ENCODE assay signal across 14 cellular contexts in the genomic region with DNA sequence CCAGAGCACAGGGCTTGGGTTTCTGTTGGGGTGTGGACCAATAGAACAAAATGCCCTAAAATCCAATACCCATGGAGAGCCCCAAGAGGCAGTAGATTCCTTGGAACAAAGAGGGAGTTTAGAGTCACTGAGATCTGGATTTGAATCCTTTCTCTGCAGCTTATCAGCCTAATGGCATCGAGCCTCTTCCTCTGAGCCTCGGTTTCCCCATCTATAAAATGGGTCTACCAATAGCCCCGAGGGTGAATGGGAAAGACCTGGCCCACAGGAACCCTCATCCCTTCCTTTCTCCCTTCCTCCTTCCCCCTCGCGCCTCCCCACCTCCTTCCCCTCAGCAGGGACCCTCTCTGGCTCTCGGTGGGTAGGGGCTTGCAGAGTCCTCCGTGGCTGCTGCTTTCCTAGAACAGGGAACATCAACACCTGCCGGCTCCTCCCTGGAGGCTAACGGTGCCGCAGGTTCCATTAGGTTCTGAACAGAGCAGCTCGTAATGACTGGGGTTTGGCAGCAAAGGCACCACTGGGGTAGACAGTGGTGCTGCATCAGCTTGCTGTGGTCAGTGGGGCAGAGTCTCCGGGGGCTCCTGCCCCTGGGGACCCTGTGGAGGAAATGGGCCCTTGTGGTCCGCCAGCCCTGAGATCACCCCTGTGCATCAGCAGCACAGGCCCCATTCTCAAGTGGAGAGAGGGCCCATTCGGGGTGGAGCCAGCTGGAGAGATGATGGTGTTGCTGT. TPM values are rescaled to one million over a fixed set of nuclear protein-coding genes. Genes with fewer than 3 reads are reported as not detected.
DNase-seq lines count a peak whose midpoint lies in the region; ATAC-seq and TF ChIP-seq lines count a peak whose summit lies in the region.
"Had no signal": no experiment of that assay in that cellular context is flagged by ENCODE, and none has a peak within 500 bp of the region (broad histone marks: within the 10 kb centered on the region; RNA-seq: fewer than 3 reads in every experiment).

No MANE protein-coding gene starts in this region.

- no peak overlapping the region for H2BK12ac ChIP-seq in neuronal stem cell (ENCODE audit: low read length)

- H2AFZ ChIP-seq in neuronal stem cell (ENCODE audit: low read length): no peak overlapping the region

- H3K4ac ChIP-seq in neuronal stem cell (ENCODE audit: low read length): no peak overlapping the region

- no CpG with 5 or more reads among the region's 14 CpGs for WGBS in neuronal stem cell (ENCODE audit: extremely low coverage in 2 of 2, insufficient read length in 2 of 2, insufficient replicate concordance in 1 of 2), 2 donors
- 89% methylated on average over 11 of the region's 14 CpGs for WGBS in prostate gland

- H2BK15ac ChIP-seq in neuronal stem cell (ENCODE audit: low read length): no peak overlapping the region

- H4K8ac ChIP-seq in neuronal stem cell (ENCODE audit: low read depth, low read length): no peak overlapping the region

- H3K27me3 ChIP-seq in BLaER1 treated with 17β-estradiol and CSF1 and Interleukin-3, amounts not matched to agents 10 nM and 100 nM: peaks cover 0 to 3% (median 0%) of the 10 kb centered on the region in 11 experiments; a peak in 1 of 22 replicates
- H3K27me3 ChIP-seq in neuronal stem cell (ENCODE audit: control insufficient read depth in 3 of 3, insufficient read depth in 3 of 3, low read depth in 1 of 3, low read length in 3 of 3): no peaks in the 10 kb centered on the region
- H3K27me3 ChIP-seq in prostate gland (replicated peaks; ENCODE audit: insufficient read depth): no peaks in the 10 kb centered on the region
- H3K27me3 ChIP-seq: ascending aorta, uterus had no signal

- H3K79me1 ChIP-seq in neuronal stem cell (ENCODE audit: low read depth, low read length): peaks cover 17% of the 10 kb centered on the region

- peak; percentile 70 for DNase-seq in NB4 (ENCODE audit: low read depth)
- DNase-seq in caudate nucleus (lab: John Stamatoyannopoulos, UW): no peak
- DNase-seq in neuronal stem cell (ENCODE audit: low spot score): no peak
- no peak for DNase-seq in prostate gland (ENCODE audit: low spot score)
- no peak for DNase-seq in NCI-H1694 treated with DMSO at 0.1 percent for 48 hours (lab: John Stamatoyannopoulos, UW)
- DNase-seq in NCI-H2029 treated with DMSO at 0.1 percent for 48 hours (lab: John Stamatoyannopoulos, UW): no peak
- DNase-seq: activated CD8-positive, alpha-beta T cell treated with anti-CD3 and anti-CD28 coated beads, Interleukin-2, amount 10 ng/mL, durations not matched to agents 7 days and 5 days; AML-193; NCI-H1417; nephron progenitor cell had no signal

- H3K9me3 ChIP-seq in BLaER1 treated with 17β-estradiol and CSF1 and Interleukin-3, amounts not matched to agents 10 nM and 100 nM (replicated peaks in 1 of 11): no peaks in the 10 kb centered on the region
- H3K9me3 ChIP-seq in neuronal stem cell (replicated peaks in 1 of 2; ENCODE audit: control insufficient read depth in 2 of 2, insufficient read depth in 1 of 2, low read depth in 1 of 2, low read length in 2 of 2): no peaks in the 10 kb centered on the region
- H3K9me3 ChIP-seq in prostate gland: no peaks in the 10 kb centered on the region
- H3K9me3 ChIP-seq: ascending aorta, uterus had no signal

- H4K20me1 ChIP-seq in BLaER1 treated with 17β-estradiol and CSF1 and Interleukin-3, amounts not matched to agents 10 nM and 100 nM: peaks cover 100% of the 10 kb centered on the region in 11 experiments

- H3K27ac ChIP-seq in BLaER1 treated with 17β-estradiol and CSF1 and Interleukin-3, amounts not matched to agents 10 nM and 100 nM: no peak overlapping the region
- peak overlapping the region; percentile 64 for H3K27ac ChIP-seq in caudate nucleus (ENCODE audit: low read depth, low read length)
- H3K27ac ChIP-seq in neuronal stem cell (replicated peaks; ENCODE audit: low read length): peak overlapping the region; percentile 3
- H3K27ac ChIP-seq in prostate gland: no peak overlapping the region

- no peak overlapping the region for H3K14ac ChIP-seq in neuronal stem cell (ENCODE audit: low read length)

- H3K36me3 ChIP-seq in BLaER1 treated with 17β-estradiol and CSF1 and Interleukin-3, amounts not matched to agents 10 nM and 100 nM: peaks cover 13 to 27% (median 19%) of the 10 kb centered on the region in 11 experiments
- H3K36me3 ChIP-seq in neuronal stem cell (replicated peaks in 1 of 2; ENCODE audit: control insufficient read depth in 2 of 2, insufficient read depth in 2 of 2, low read length in 2 of 2) (peaks cover 10 to 37% of the 10 kb centered on the region in 2 donors), prostate gland (peaks cover 0 to 5% of the 10 kb centered on the region in 2 donors)
- H3K36me3 ChIP-seq: uterus had no signal

- no peak overlapping the region for H3K4me3 ChIP-seq in BLaER1 treated with 17β-estradiol and CSF1 and Interleukin-3, amounts not matched to agents 10 nM and 100 nM
- H3K4me3 ChIP-seq in NB4 (ENCODE audit: low read depth, low read length) (no peak overlapping the region), neuronal stem cell (ENCODE audit: low read length in 2 of 2) (peak overlapping the region in 1 of 2 donors; percentile 16), prostate gland (no peak overlapping the region)
- H3K4me3 ChIP-seq: uterus had no signal

- no peak for ATAC-seq in GM19395 (IDR thresholded peaks at IDR 0.05; ENCODE audit: unreplicated experiment)
- ATAC-seq: activated CD8-positive, alpha-beta T cell treated with anti-CD3 and anti-CD28 coated beads, Interleukin-2, amount 10 ng/mL, durations not matched to agents 7 days and 5 days had no signal

- H4K91ac ChIP-seq in neuronal stem cell (ENCODE audit: low read depth, low read length, poor library complexity): no peak overlapping the region

- TF ChIP-seq CTCF in NB4 (IDR thresholded peaks at IDR 0.05; ENCODE audit: low read depth, low read length) (no peak), prostate gland (IDR thresholded peaks at IDR 0.05) (no peak)

- H3K4me2 ChIP-seq in BLaER1 treated with 17β-estradiol and CSF1 and Interleukin-3, amounts not matched to agents 10 nM and 100 nM: peak overlapping the region in 9 of 11 experiments; percentile 63 to 98 (median 90); a peak in 17 of 22 replicates
- no peak overlapping the region for H3K4me2 ChIP-seq in neuronal stem cell (ENCODE audit: insufficient read depth, low read length, poor library complexity, severe bottlenecking)

- H3K4me1 ChIP-seq in BLaER1 treated with 17β-estradiol and CSF1 and Interleukin-3, amounts not matched to agents 10 nM and 100 nM: peaks cover 64 to 98% (median 82%) of the 10 kb centered on the region in 10 experiments
- H3K4me1 ChIP-seq in neuronal stem cell (ENCODE audit: control insufficient read depth in 2 of 2, insufficient read depth in 1 of 2, low read depth in 1 of 2, low read length in 2 of 2) (peaks cover 3 to 21% of the 10 kb centered on the region in 2 donors), prostate gland (replicated peaks) (peaks cover 14% of the 10 kb centered on the region)

- H3K9ac ChIP-seq in BLaER1 treated with 17β-estradiol and CSF1 and Interleukin-3, amounts not matched to agents 10 nM and 100 nM: no peak overlapping the region
- no peak overlapping the region for H3K9ac ChIP-seq in neuronal stem cell (ENCODE audit: low read depth, low read length, poor library complexity)

- no peak overlapping the region for H2BK5ac ChIP-seq in neuronal stem cell (ENCODE audit: low read length)

- TF ChIP-seq POLR2A in NB4 (IDR thresholded peaks at IDR 0.05; ENCODE audit: extremely low read depth, insufficient read length): no peak
- no peak for TF ChIP-seq POLR2A in prostate gland (IDR thresholded peaks at IDR 0.05)

- peak overlapping the region; percentile 11 for H3K18ac ChIP-seq in neuronal stem cell (ENCODE audit: low read length)

- no peak overlapping the region for H2BK120ac ChIP-seq in neuronal stem cell (ENCODE audit: low read depth, low read length)

- intact Hi-C loops in prostate gland (cut with DNase I): no loop called here

- H2AK5ac ChIP-seq in neuronal stem cell (ENCODE audit: low read depth, low read length): no peak overlapping the region

- H3K23ac ChIP-seq in neuronal stem cell (ENCODE audit: low read depth, low read length, poor library complexity): no peak overlapping the region

RNA-seq across cellular contexts. Expression of gene NEK6, which starts 40.3 kb away (rescaled TPM):
- 43.4 TPM for polyA plus RNA-seq in neuronal stem cell (2013, experiment 1 of 2)
- polyA plus RNA-seq in neuronal stem cell (2013, experiment 2 of 2): 43.4 TPM
- total RNA-seq in prostate gland: 10 to 100 TPM; 32.3 to 44.2 TPM

Comparison
In these comparisons a context has a peak if more than half of its experiments do, and no peak if none do; other contexts are left out.
1. H3K27ac ChIP-seq: peak in caudate nucleus (single experiment) and neuronal stem cell (single experiment); none in BLaER1 treated with 17β-estradiol and CSF1 and Interleukin-3, amounts not matched to agents 10 nM and 100 nM (0 of 11) and prostate gland (0 of 2).